In the genomic region with DNA sequence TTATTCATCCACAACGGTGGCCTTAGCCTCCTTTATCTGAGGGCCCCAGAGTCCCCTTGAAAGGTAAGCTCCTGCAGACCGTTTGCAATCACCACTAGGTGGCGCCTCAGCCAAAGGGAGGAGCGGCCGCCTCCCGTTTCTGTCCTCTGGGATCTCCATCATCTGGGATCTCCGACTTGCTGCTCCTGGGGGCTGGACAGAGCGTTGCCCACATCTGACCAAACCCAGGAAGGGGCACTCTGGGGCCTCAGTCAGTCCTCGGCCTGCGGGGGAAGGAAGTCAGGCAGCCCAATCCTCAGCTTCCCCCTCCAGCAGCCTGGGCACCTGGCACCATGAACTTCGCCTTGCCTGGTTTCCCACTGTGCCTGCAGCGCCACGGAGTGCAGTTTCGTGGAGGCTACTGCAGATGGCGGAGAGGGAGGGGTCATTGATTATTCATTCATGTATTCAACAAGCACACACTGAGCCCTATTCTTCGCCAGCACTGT, we compare ENCODE assay signal across 2 cellular contexts.
TF ChIP-seq lines count a peak whose summit lies in the region.

No MANE protein-coding gene starts in this region.

TF ChIP-seq in HCT116, 20 proteins besides CTCF, POLR2A, EP300 and RAD21:
- TF ChIP-seq FOSL1 (IDR thresholded peaks at IDR 0.05; ENCODE audit: low read depth) = no peak
- no peak for TF ChIP-seq EZH2phosphoT487 (IDR thresholded peaks at IDR 0.05; ENCODE audit: borderline replicate concordance)
- no peak for TF ChIP-seq ZFX (IDR thresholded peaks at IDR 0.05)
- no peak for TF ChIP-seq CEBPB (IDR thresholded peaks at IDR 0.05; ENCODE audit: low read depth)
- TF ChIP-seq, protein P1, sequence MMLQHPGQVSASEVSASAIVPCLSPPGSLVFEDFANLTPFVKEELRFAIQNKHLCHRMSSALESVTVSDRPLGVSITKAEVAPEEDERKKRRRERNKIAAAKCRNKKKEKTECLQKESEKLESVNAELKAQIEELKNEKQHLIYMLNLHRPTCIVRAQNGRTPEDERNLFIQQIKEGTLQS (IDR thresholded peaks at IDR 0.05) = no peak
TF ChIP-seq in HCT116: peak in this region for 0.

TF ChIP-seq in endothelial cell of umbilical vein, 7 proteins besides CTCF, POLR2A, EP300 and RAD21:
- no peak for TF ChIP-seq EZH2 (IDR thresholded peaks at IDR 0.05; ENCODE audit: borderline replicate concordance, low read depth, low read length, severe bottlenecking)
- no peak for TF ChIP-seq GATA2 (IDR thresholded peaks at IDR 0.05; ENCODE audit: insufficient read depth, insufficient read length, low read depth, low read length)
- no peak for TF ChIP-seq FOS (IDR thresholded peaks at IDR 0.05; ENCODE audit: borderline replicate concordance, insufficient read depth, low read length)
- TF ChIP-seq POLR2AphosphoS5 (IDR thresholded peaks at IDR 0.05; ENCODE audit: insufficient read depth, low read depth, low read length) = no peak
- TF ChIP-seq MAX (IDR thresholded peaks at IDR 0.05; ENCODE audit: insufficient read depth, insufficient read length) = no peak
- no peak for TF ChIP-seq MYC (IDR thresholded peaks at IDR 0.05; ENCODE audit: low read depth, low read length)
- no peak for TF ChIP-seq JUN (IDR thresholded peaks at IDR 0.05; ENCODE audit: borderline replicate concordance, insufficient read depth, insufficient read length, low read depth)
